In the genomic region with DNA sequence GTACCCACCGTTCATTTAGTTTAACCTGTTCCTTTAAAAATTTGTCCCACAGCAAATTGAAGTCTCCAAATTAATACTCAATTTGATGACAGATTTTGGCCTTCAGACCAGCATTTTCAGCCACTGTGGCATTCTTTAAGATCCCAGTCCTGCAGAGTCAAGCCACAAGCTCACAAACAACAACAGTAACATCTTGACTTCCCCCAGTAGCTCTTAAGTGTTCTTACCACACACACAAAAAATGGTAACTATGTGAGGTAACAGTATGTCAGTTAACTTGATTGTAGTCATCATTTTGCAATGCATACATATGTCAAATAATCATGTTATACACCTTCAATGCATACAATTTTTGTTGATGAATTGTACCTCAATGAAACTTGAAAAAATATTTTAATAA, we compare ENCODE assay signal across 20 cellular contexts.
DNase-seq lines count a peak whose midpoint lies in the region; ATAC-seq, FAIRE-seq and TF ChIP-seq lines count a peak whose summit lies in the region.
"Had no signal": no experiment of that assay in that cellular context is flagged by ENCODE, and none has a peak within 500 bp of the region (broad histone marks: within the 10 kb centered on the region; RNA-seq: fewer than 3 reads in every experiment).

No MANE protein-coding gene starts in this region.

- in situ Hi-C loops in GM23248 (cut with MboI) = no loop called here

- no peaks in the 10 kb centered on the region for H3K9me3 ChIP-seq in GM23248 (ENCODE audit: low read depth)
- H3K9me3 ChIP-seq: BLaER1, Caco-2 had no signal

- TF ChIP-seq CTCF in mesothelial cell of epicardium (IDR thresholded peaks at IDR 0.05; ENCODE audit: unreplicated experiment) = no peak

- no peak overlapping the region for H2AFZ ChIP-seq in GM23248

- no peaks in the 10 kb centered on the region for H3F3A ChIP-seq in GM23248 (ENCODE audit: insufficient read depth)

- H4K20me1 ChIP-seq in GM23248 (ENCODE audit: insufficient read depth) = no peaks in the 10 kb centered on the region
- H4K20me1 ChIP-seq: BLaER1 had no signal

- WGBS in GM23248 (ENCODE audit: low coverage in 1 of 2, low lambda C conversion rate in 2 of 2, missing lambda C conversion rate in 2 of 2), 2 experiments = 79 to 91% methylated on average over 1 of the region's 1 CpG

- no peak overlapping the region for H3K27ac ChIP-seq in GM23248
- H3K27ac ChIP-seq: BLaER1, C4-2B had no signal

- peaks cover 8% of the 10 kb centered on the region for H3K4me1 Mint-ChIP-seq in mesothelial cell of epicardium
- H3K4me1 Mint-ChIP-seq: B cell; CD4-positive, CD25-positive, alpha-beta regulatory T cell had no signal

- H3K9me2 ChIP-seq in GM23248 (ENCODE audit: insufficient read depth) = no peaks in the 10 kb centered on the region

- no peaks in the 10 kb centered on the region for H3K27me3 Mint-ChIP-seq in mesothelial cell of epicardium (ENCODE audit: low read depth)
- H3K27me3 Mint-ChIP-seq: B cell; CD4-positive, CD25-positive, alpha-beta regulatory T cell had no signal

- no peak overlapping the region for H3K27ac Mint-ChIP-seq in mesothelial cell of epicardium
- H3K27ac Mint-ChIP-seq: B cell; CD4-positive, CD25-positive, alpha-beta regulatory T cell; CD8-positive, alpha-beta T cell had no signal

- no peak overlapping the region for H3K4me3 Mint-ChIP-seq in mesothelial cell of epicardium
- H3K4me3 Mint-ChIP-seq: B cell; CD4-positive, CD25-positive, alpha-beta regulatory T cell; CD8-positive, alpha-beta T cell had no signal

- no peak overlapping the region for H3K9ac ChIP-seq in GM23248
- H3K9ac ChIP-seq: BLaER1 had no signal

- FAIRE-seq in TTC549 (lab: Jason Lieb, UNC) = peak; percentile 52
- FAIRE-seq: GM12878, H1 had no signal

- H3K36me3 ChIP-seq in GM23248 (ENCODE audit: low read depth) = no peaks in the 10 kb centered on the region
- H3K36me3 ChIP-seq: BLaER1 had no signal

- H3K4me3 ChIP-seq in GM23248 = no peak overlapping the region
- H3K4me3 ChIP-seq: BLaER1, GM12878 had no signal

- H3K27me3 ChIP-seq in GM23248 (replicated peaks; ENCODE audit: insufficient read depth) = no peaks in the 10 kb centered on the region
- H3K27me3 ChIP-seq: BLaER1 had no signal

- ATAC-seq in GM21825 (IDR thresholded peaks at IDR 0.05; ENCODE audit: unreplicated experiment) = no peak
- ATAC-seq: CD8-positive, alpha-beta T cell; GM12878 had no signal

- peaks cover 17% of the 10 kb centered on the region for H3K9me3 Mint-ChIP-seq in mesothelial cell of epicardium

- no peaks in the 10 kb centered on the region for H3K36me3 Mint-ChIP-seq in mesothelial cell of epicardium
- H3K36me3 Mint-ChIP-seq: CD4-positive, CD25-positive, alpha-beta regulatory T cell; CD8-positive, alpha-beta T cell had no signal

- no peak overlapping the region for H3K4me2 ChIP-seq in GM23248 (ENCODE audit: unreplicated experiment)
- H3K4me2 ChIP-seq: BLaER1 had no signal

- H3K79me2 ChIP-seq in GM23248 (ENCODE audit: insufficient read depth) = no peaks in the 10 kb centered on the region

- H3K4me1 ChIP-seq in GM23248 (ENCODE audit: insufficient read depth) = no peaks in the 10 kb centered on the region
- H3K4me1 ChIP-seq: BLaER1, Caco-2 had no signal

- DNase-seq in astrocyte of the hippocampus (ENCODE audit: low read depth, low spot score) (peak; percentile 47), iris pigment epithelial cell (ENCODE audit: low read depth) (peak; percentile 59), GM23248 (no peak), cerebellar cortex (ENCODE audit: low spot score) (no peak), mesothelial cell of epicardium (ENCODE audit: low spot score in 2 of 2, unreplicated experiment in 2 of 2) (no peak)
- DNase-seq: Caco-2; CD4-positive, CD25-positive, alpha-beta regulatory T cell; CD8-positive, alpha-beta T cell; DMS153; DND-41; GDM1; H7; HCEC 1CT had no signal

Comparison
In these comparisons a context has a peak if more than half of its experiments do, and no peak if none do; other contexts are left out.
1. DNase-seq: peak in astrocyte of the hippocampus (single experiment) and iris pigment epithelial cell (single experiment); none in GM23248 (single experiment), cerebellar cortex (single experiment) and mesothelial cell of epicardium (0 of 2).